In the genomic region with DNA sequence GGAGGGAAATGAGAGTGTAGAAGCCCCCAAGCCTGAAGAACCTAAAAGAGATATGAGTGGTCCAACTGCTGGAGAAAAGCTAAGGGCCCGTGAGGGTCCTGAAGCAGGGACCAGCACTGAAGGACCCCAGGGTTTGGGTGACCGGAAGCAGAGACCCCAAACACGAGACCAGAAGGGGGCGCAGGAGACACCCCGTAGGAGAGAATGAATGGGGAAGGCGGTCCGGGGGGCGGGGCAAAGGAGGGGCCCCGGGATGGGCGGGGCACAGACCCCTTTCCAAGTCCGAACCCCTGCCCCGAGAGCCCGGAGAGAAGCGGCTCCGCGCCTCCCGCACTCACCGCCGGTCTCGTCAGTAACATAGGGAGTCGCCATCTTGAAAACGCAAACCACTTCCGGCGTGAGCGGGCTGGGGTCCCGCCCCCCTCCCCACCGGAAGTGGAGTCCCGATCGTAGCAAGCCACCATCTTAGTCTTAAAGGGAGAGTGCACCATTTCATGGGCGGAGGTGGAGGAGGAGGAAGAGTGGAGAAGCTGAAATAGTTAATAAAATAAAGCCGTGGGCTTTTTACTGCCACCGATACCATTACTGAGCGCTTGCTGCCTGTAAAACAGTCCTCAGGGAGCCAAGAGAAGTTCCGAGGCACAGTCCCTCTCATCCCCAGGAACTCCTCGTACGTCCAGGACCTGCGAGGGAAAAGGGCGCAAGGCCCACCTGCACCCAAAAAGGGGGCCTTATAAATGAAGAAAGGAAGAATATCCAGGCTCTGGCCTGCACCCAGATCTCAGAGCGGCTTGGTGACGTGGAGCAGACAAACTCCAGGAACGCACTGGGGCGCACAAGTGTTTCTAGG, we compare ENCODE assay signal across 1 cellular context.
TF ChIP-seq lines count a peak whose summit lies in the region.

No MANE protein-coding gene starts in this region.

TF ChIP-seq in HepG2, 621 proteins besides CTCF, POLR2A, EP300 and RAD21 (continues in another document):
- TF ChIP-seq, protein P1, sequence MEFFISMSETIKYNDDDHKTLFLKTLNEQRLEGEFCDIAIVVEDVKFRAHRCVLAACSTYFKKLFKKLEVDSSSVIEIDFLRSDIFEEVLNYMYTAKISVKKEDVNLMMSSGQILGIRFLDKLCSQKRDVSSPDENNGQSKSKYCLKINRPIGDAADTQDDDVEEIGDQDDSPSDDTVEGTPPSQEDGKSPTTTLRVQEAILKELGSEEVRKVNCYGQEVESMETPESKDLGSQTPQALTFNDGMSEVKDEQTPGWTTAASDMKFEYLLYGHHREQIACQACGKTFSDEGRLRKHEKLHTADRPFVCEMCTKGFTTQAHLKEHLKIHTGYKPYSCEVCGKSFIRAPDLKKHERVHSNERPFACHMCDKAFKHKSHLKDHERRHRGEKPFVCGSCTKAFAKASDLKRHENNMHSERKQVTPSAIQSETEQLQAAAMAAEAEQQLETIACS (CRISPR knock-in tag; IDR thresholded peaks at IDR 0.05): no peak; the same call in 1 of the 2 replicates
- peak; percentile 86 for TF ChIP-seq THAP11 (CRISPR knock-in tag; IDR thresholded peaks at IDR 0.05)
- no peak for TF ChIP-seq TAF15 (IDR thresholded peaks at IDR 0.05; ENCODE audit: low read depth, low read length, poor library complexity, severe bottlenecking)
- TF ChIP-seq TBL1XR1 (IDR thresholded peaks at IDR 0.05; ENCODE audit: borderline replicate concordance, low read length, partially characterized antibody): no peak
- no peak for TF ChIP-seq RCOR2 (CRISPR knock-in tag; IDR thresholded peaks at IDR 0.05)
- TF ChIP-seq HDAC1 (CRISPR knock-in tag; IDR thresholded peaks at IDR 0.05): 0 out of 2 replicates have a peak, but pooled peaks have one; percentile 11
- TF ChIP-seq, protein P2, sequence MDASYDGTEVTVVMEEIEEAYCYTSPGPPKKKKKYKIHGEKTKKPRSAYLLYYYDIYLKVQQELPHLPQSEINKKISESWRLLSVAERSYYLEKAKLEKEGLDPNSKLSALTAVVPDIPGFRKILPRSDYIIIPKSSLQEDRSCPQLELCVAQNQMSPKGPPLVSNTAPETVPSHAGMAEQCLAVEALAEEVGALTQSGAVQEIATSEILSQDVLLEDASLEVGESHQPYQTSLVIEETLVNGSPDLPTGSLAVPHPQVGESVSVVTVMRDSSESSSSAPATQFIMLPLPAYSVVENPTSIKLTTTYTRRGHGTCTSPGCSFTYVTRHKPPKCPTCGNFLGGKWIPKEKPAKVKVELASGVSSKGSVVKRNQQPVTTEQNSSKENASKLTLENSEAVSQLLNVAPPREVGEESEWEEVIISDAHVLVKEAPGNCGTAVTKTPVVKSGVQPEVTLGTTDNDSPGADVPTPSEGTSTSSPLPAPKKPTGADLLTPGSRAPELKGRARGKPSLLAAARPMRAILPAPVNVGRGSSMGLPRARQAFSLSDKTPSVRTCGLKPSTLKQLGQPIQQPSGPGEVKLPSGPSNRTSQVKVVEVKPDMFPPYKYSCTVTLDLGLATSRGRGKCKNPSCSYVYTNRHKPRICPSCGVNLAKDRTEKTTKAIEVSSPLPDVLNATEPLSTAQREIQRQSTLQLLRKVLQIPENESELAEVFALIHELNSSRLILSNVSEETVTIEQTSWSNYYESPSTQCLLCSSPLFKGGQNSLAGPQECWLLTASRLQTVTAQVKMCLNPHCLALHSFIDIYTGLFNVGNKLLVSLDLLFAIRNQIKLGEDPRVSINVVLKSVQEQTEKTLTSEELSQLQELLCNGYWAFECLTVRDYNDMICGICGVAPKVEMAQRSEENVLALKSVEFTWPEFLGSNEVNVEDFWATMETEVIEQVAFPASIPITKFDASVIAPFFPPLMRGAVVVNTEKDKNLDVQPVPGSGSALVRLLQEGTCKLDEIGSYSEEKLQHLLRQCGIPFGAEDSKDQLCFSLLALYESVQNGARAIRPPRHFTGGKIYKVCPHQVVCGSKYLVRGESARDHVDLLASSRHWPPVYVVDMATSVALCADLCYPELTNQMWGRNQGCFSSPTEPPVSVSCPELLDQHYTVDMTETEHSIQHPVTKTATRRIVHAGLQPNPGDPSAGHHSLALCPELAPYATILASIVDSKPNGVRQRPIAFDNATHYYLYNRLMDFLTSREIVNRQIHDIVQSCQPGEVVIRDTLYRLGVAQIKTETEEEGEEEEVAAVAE (CRISPR knock-in tag; IDR thresholded peaks at IDR 0.05; ENCODE audit: borderline replicate concordance): peak; percentile 76; the same call in 1 of the 2 replicates
- TF ChIP-seq ZNF367 (CRISPR knock-in tag; IDR thresholded peaks at IDR 0.05; ENCODE audit: borderline replicate concordance): no peak
- no peak for TF ChIP-seq SCMH1 (CRISPR knock-in tag; IDR thresholded peaks at IDR 0.05; ENCODE audit: borderline replicate concordance)
- TF ChIP-seq ARNT2 (CRISPR knock-in tag; IDR thresholded peaks at IDR 0.05; ENCODE audit: low read depth): no peak
- TF ChIP-seq, protein P3, sequence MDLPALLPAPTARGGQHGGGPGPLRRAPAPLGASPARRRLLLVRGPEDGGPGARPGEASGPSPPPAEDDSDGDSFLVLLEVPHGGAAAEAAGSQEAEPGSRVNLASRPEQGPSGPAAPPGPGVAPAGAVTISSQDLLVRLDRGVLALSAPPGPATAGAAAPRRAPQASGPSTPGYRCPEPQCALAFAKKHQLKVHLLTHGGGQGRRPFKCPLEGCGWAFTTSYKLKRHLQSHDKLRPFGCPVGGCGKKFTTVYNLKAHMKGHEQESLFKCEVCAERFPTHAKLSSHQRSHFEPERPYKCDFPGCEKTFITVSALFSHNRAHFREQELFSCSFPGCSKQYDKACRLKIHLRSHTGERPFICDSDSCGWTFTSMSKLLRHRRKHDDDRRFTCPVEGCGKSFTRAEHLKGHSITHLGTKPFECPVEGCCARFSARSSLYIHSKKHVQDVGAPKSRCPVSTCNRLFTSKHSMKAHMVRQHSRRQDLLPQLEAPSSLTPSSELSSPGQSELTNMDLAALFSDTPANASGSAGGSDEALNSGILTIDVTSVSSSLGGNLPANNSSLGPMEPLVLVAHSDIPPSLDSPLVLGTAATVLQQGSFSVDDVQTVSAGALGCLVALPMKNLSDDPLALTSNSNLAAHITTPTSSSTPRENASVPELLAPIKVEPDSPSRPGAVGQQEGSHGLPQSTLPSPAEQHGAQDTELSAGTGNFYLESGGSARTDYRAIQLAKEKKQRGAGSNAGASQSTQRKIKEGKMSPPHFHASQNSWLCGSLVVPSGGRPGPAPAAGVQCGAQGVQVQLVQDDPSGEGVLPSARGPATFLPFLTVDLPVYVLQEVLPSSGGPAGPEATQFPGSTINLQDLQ (CRISPR knock-in tag; IDR thresholded peaks at IDR 0.05): no peak
- peak; percentile 70 for TF ChIP-seq POLR2AphosphoS5 (IDR thresholded peaks at IDR 0.05; ENCODE audit: low read depth, low read length)
- TF ChIP-seq DMAP1 (CRISPR knock-in tag; IDR thresholded peaks at IDR 0.05): no peak; the same call in 1 of the 2 replicates
- no peak for TF ChIP-seq NFKB2 (CRISPR knock-in tag; IDR thresholded peaks at IDR 0.05; ENCODE audit: borderline replicate concordance)
- TF ChIP-seq PHF21A (CRISPR knock-in tag; IDR thresholded peaks at IDR 0.05): peak; percentile 30; the same call in 1 of the 2 replicates
- TF ChIP-seq CENPX (CRISPR knock-in tag; IDR thresholded peaks at IDR 0.05): no peak
- TF ChIP-seq ZFY (CRISPR knock-in tag; IDR thresholded peaks at IDR 0.05): peak; percentile 58; the same call in 1 of the 2 replicates
- TF ChIP-seq KLF11 (CRISPR knock-in tag; IDR thresholded peaks at IDR 0.05): 0 out of 2 replicates have a peak, but pooled peaks have one; percentile 29
- TF ChIP-seq, protein P4, sequence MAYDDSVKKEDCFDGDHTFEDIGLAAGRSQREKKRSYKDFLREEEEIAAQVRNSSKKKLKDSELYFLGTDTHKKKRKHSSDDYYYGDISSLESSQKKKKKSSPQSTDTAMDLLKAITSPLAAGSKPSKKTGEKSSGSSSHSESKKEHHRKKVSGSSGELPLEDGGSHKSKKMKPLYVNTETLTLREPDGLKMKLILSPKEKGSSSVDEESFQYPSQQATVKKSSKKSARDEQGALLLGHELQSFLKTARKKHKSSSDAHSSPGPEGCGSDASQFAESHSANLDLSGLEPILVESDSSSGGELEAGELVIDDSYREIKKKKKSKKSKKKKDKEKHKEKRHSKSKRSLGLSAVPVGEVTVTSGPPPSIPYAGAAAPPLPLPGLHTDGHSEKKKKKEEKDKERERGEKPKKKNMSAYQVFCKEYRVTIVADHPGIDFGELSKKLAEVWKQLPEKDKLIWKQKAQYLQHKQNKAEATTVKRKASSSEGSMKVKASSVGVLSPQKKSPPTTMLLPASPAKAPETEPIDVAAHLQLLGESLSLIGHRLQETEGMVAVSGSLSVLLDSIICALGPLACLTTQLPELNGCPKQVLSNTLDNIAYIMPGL (CRISPR knock-in tag; IDR thresholded peaks at IDR 0.05; ENCODE audit: borderline replicate concordance in 1 of 2, low read depth in 1 of 2): peak; percentile 33 to 41; a peak in 2 of 4 replicates
- no peak for TF ChIP-seq TEAD2 (CRISPR knock-in tag; IDR thresholded peaks at IDR 0.05)
- no peak for TF ChIP-seq ZNF484 (CRISPR knock-in tag; IDR thresholded peaks at IDR 0.05; ENCODE audit: borderline replicate concordance, low read depth)
- no peak for TF ChIP-seq ZC3H4 (CRISPR knock-in tag; IDR thresholded peaks at IDR 0.05; ENCODE audit: borderline replicate concordance)
- TF ChIP-seq, protein P5, sequence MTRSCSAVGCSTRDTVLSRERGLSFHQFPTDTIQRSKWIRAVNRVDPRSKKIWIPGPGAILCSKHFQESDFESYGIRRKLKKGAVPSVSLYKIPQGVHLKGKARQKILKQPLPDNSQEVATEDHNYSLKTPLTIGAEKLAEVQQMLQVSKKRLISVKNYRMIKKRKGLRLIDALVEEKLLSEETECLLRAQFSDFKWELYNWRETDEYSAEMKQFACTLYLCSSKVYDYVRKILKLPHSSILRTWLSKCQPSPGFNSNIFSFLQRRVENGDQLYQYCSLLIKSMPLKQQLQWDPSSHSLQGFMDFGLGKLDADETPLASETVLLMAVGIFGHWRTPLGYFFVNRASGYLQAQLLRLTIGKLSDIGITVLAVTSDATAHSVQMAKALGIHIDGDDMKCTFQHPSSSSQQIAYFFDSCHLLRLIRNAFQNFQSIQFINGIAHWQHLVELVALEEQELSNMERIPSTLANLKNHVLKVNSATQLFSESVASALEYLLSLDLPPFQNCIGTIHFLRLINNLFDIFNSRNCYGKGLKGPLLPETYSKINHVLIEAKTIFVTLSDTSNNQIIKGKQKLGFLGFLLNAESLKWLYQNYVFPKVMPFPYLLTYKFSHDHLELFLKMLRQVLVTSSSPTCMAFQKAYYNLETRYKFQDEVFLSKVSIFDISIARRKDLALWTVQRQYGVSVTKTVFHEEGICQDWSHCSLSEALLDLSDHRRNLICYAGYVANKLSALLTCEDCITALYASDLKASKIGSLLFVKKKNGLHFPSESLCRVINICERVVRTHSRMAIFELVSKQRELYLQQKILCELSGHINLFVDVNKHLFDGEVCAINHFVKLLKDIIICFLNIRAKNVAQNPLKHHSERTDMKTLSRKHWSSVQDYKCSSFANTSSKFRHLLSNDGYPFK (CRISPR knock-in tag; IDR thresholded peaks at IDR 0.05; ENCODE audit: borderline replicate concordance): peak; percentile 77; the same call in 1 of the 2 replicates
- no peak for TF ChIP-seq SNAPC2 (CRISPR knock-in tag; IDR thresholded peaks at IDR 0.05)
- TF ChIP-seq ZNF10 (CRISPR knock-in tag; IDR thresholded peaks at IDR 0.05; ENCODE audit: borderline replicate concordance, low read depth): no peak
- TF ChIP-seq, protein P6, sequence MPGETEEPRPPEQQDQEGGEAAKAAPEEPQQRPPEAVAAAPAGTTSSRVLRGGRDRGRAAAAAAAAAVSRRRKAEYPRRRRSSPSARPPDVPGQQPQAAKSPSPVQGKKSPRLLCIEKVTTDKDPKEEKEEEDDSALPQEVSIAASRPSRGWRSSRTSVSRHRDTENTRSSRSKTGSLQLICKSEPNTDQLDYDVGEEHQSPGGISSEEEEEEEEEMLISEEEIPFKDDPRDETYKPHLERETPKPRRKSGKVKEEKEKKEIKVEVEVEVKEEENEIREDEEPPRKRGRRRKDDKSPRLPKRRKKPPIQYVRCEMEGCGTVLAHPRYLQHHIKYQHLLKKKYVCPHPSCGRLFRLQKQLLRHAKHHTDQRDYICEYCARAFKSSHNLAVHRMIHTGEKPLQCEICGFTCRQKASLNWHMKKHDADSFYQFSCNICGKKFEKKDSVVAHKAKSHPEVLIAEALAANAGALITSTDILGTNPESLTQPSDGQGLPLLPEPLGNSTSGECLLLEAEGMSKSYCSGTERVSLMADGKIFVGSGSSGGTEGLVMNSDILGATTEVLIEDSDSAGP (CRISPR knock-in tag; IDR thresholded peaks at IDR 0.05; ENCODE audit: borderline replicate concordance): peak; percentile 100
- TF ChIP-seq ZNF260 (CRISPR knock-in tag; IDR thresholded peaks at IDR 0.05; ENCODE audit: borderline replicate concordance, low read depth): no peak
- TF ChIP-seq FOXP1 (IDR thresholded peaks at IDR 0.05): no peak
- TF ChIP-seq FOXP1 (CRISPR knock-in tag; IDR thresholded peaks at IDR 0.05): no peak
- 0 out of 2 replicates have a peak, but pooled peaks have one; percentile 41 for TF ChIP-seq ZNF766 (CRISPR knock-in tag; IDR thresholded peaks at IDR 0.05; ENCODE audit: borderline replicate concordance)
- no peak for TF ChIP-seq IKZF1 (IDR thresholded peaks at IDR 0.05)
- TF ChIP-seq, protein P7, sequence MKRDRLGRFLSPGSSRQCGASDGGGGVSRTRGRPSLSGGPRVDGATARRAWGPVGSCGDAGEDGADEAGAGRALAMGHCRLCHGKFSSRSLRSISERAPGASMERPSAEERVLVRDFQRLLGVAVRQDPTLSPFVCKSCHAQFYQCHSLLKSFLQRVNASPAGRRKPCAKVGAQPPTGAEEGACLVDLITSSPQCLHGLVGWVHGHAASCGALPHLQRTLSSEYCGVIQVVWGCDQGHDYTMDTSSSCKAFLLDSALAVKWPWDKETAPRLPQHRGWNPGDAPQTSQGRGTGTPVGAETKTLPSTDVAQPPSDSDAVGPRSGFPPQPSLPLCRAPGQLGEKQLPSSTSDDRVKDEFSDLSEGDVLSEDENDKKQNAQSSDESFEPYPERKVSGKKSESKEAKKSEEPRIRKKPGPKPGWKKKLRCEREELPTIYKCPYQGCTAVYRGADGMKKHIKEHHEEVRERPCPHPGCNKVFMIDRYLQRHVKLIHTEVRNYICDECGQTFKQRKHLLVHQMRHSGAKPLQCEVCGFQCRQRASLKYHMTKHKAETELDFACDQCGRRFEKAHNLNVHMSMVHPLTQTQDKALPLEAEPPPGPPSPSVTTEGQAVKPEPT (CRISPR knock-in tag; IDR thresholded peaks at IDR 0.05; ENCODE audit: low read depth): no peak
